In genomic region chr10:61761825-61762217, GRCh38 we compare ENCODE assay signal across 1 cellular context.
TF ChIP-seq lines count a peak whose summit lies in the region.

No MANE protein-coding gene starts in this region.

TF ChIP-seq in HCT116, 20 proteins besides CTCF, POLR2A, EP300 and RAD21 (continued from another document):
- TF ChIP-seq SP1 (IDR thresholded peaks at IDR 0.05; ENCODE audit: low read depth) (0 out of 2 replicates have a peak, but pooled peaks have one; percentile 13), CEBPB (IDR thresholded peaks at IDR 0.05; ENCODE audit: low read depth) (no peak)
